Comparison of ENCODE assay signal across 1 cellular context in genomic region chr7:553637-554111, GRCh38.
TF ChIP-seq lines count a peak whose summit lies in the region.

No MANE protein-coding gene starts in this region.

TF ChIP-seq in HepG2, 621 proteins besides CTCF, POLR2A, EP300 and RAD21 (continues in another document):
- no peak for TF ChIP-seq ZFX (CRISPR knock-in tag; IDR thresholded peaks at IDR 0.05; ENCODE audit: low read depth)
- TF ChIP-seq ZFP1 (CRISPR knock-in tag; IDR thresholded peaks at IDR 0.05) = no peak
- TF ChIP-seq, protein P1, sequence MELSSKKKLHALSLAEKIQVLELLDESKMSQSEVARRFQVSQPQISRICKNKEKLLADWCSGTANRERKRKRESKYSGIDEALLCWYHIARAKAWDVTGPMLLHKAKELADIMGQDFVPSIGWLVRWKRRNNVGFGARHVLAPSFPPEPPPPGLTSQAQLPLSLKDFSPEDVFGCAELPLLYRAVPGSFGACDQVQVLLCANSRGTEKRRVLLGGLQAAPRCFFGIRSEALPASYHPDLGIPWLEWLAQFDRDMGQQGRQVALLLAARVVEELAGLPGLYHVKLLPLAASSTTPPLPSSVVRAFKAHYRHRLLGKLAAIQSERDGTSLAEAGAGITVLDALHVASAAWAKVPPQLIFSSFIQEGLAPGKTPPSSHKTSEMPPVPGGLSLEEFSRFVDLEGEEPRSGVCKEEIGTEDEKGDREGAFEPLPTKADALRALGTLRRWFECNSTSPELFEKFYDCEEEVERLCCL (CRISPR knock-in tag; IDR thresholded peaks at IDR 0.05; ENCODE audit: borderline replicate concordance) = no peak
- no peak for TF ChIP-seq HNF4A (CRISPR knock-in tag; IDR thresholded peaks at IDR 0.05)
- TF ChIP-seq ZNF660 (CRISPR knock-in tag; IDR thresholded peaks at IDR 0.05; ENCODE audit: borderline replicate concordance, low read depth) = no peak
- no peak for TF ChIP-seq ZFP36 (IDR thresholded peaks at IDR 0.05; ENCODE audit: borderline replicate concordance, low read depth, low read length, partially characterized antibody)
- TF ChIP-seq HMGXB4 (CRISPR knock-in tag; IDR thresholded peaks at IDR 0.05; ENCODE audit: borderline replicate concordance in 1 of 2, low read depth in 1 of 2) = no peak
- TF ChIP-seq MAFG (CRISPR knock-in tag; IDR thresholded peaks at IDR 0.05) = no peak
- peak; percentile 48 for TF ChIP-seq FOXC1 (CRISPR knock-in tag; IDR thresholded peaks at IDR 0.05; ENCODE audit: borderline replicate concordance)
- no peak for TF ChIP-seq PITX1 (CRISPR knock-in tag; IDR thresholded peaks at IDR 0.05)
- no peak for TF ChIP-seq FOXP4 (CRISPR knock-in tag; IDR thresholded peaks at IDR 0.05)
- 0 out of 2 replicates have a peak, but pooled peaks have one; percentile 6 for TF ChIP-seq ATF7-NPFF (CRISPR knock-in tag; IDR thresholded peaks at IDR 0.05; ENCODE audit: low read depth)
- no peak for TF ChIP-seq MED8 (CRISPR knock-in tag; IDR thresholded peaks at IDR 0.05; ENCODE audit: insufficient replicate concordance)
- TF ChIP-seq STAT5B (CRISPR knock-in tag; IDR thresholded peaks at IDR 0.05) = no peak
- TF ChIP-seq, protein P2, sequence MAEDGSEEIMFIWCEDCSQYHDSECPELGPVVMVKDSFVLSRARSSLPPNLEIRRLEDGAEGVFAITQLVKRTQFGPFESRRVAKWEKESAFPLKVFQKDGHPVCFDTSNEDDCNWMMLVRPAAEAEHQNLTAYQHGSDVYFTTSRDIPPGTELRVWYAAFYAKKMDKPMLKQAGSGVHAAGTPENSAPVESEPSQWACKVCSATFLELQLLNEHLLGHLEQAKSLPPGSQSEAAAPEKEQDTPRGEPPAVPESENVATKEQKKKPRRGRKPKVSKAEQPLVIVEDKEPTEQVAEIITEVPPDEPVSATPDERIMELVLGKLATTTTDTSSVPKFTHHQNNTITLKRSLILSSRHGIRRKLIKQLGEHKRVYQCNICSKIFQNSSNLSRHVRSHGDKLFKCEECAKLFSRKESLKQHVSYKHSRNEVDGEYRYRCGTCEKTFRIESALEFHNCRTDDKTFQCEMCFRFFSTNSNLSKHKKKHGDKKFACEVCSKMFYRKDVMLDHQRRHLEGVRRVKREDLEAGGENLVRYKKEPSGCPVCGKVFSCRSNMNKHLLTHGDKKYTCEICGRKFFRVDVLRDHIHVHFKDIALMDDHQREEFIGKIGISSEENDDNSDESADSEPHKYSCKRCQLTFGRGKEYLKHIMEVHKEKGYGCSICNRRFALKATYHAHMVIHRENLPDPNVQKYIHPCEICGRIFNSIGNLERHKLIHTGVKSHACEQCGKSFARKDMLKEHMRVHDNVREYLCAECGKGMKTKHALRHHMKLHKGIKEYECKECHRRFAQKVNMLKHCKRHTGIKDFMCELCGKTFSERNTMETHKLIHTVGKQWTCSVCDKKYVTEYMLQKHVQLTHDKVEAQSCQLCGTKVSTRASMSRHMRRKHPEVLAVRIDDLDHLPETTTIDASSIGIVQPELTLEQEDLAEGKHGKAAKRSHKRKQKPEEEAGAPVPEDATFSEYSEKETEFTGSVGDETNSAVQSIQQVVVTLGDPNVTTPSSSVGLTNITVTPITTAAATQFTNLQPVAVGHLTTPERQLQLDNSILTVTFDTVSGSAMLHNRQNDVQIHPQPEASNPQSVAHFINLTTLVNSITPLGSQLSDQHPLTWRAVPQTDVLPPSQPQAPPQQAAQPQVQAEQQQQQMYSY (CRISPR knock-in tag; IDR thresholded peaks at IDR 0.05) = no peak
- 0 out of 2 replicates have a peak, but pooled peaks have one; percentile 32 for TF ChIP-seq ZBTB7A (CRISPR knock-in tag; IDR thresholded peaks at IDR 0.05)
- TF ChIP-seq, protein P3, sequence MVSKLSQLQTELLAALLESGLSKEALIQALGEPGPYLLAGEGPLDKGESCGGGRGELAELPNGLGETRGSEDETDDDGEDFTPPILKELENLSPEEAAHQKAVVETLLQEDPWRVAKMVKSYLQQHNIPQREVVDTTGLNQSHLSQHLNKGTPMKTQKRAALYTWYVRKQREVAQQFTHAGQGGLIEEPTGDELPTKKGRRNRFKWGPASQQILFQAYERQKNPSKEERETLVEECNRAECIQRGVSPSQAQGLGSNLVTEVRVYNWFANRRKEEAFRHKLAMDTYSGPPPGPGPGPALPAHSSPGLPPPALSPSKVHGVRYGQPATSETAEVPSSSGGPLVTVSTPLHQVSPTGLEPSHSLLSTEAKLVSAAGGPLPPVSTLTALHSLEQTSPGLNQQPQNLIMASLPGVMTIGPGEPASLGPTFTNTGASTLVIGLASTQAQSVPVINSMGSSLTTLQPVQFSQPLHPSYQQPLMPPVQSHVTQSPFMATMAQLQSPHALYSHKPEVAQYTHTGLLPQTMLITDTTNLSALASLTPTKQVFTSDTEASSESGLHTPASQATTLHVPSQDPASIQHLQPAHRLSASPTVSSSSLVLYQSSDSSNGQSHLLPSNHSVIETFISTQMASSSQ (IDR thresholded peaks at IDR 0.05; ENCODE audit: low read depth) = peak; percentile 82
- TF ChIP-seq, protein P3 (CRISPR knock-in tag; IDR thresholded peaks at IDR 0.05; ENCODE audit: borderline replicate concordance) = peak; percentile 82
- TF ChIP-seq, protein P4, sequence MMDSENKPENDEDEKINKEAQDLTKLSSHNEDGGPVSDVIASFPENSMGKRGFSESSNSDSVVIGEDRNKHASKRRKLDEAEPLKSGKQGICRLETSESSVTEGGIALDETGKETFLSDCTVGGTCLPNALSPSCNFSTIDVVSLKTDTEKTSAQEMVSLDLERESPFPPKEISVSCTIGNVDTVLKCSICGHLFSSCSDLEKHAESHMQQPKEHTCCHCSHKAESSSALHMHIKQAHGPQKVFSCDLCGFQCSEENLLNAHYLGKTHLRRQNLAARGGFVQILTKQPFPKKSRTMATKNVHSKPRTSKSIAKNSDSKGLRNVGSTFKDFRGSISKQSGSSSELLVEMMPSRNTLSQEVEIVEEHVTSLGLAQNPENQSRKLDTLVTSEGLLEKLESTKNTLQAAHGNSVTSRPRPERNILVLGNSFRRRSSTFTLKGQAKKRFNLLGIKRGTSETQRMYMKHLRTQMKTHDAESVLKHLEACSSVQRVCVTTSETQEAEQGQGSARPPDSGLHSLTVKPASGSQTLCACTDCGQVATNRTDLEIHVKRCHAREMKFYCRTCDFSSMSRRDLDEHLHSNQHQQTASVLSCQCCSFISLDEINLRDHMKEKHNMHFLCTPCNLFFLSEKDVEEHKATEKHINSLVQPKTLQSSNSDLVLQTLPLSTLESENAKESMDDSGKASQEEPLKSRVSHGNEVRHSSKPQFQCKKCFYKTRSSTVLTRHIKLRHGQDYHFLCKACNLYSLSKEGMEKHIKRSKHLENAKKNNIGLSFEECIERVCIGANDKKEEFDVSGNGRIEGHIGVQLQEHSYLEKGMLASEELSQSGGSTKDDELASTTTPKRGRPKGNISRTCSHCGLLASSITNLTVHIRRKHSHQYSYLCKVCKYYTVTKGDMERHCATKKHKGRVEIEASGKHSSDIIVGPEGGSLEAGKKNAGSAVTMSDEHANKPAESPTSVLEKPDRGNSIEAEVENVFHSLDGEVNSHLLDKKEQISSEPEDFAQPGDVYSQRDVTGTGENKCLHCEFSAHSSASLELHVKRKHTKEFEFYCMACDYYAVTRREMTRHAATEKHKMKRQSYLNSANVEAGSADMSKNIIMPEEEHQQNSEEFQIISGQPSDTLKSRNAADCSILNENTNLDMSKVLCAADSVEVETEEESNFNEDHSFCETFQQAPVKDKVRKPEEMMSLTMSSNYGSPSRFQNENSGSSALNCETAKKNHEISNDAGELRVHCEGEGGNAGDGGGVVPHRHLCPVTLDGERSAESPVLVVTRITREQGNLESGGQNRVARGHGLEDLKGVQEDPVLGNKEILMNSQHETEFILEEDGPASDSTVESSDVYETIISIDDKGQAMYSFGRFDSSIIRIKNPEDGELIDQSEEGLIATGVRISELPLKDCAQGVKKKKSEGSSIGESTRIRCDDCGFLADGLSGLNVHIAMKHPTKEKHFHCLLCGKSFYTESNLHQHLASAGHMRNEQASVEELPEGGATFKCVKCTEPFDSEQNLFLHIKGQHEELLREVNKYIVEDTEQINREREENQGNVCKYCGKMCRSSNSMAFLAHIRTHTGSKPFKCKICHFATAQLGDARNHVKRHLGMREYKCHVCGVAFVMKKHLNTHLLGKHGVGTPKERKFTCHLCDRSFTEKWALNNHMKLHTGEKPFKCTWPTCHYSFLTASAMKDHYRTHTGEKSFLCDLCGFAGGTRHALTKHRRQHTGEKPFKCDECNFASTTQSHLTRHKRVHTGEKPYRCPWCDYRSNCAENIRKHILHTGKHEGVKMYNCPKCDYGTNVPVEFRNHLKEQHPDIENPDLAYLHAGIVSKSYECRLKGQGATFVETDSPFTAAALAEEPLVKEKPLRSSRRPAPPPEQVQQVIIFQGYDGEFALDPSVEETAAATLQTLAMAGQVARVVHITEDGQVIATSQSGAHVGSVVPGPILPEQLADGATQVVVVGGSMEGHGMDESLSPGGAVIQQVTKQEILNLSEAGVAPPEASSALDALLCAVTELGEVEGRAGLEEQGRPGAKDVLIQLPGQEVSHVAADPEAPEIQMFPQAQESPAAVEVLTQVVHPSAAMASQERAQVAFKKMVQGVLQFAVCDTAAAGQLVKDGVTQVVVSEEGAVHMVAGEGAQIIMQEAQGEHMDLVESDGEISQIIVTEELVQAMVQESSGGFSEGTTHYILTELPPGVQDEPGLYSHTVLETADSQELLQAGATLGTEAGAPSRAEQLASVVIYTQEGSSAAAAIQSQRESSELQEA (CRISPR knock-in tag; IDR thresholded peaks at IDR 0.05; ENCODE audit: not compliant biosample characterization) = no peak
- no peak for TF ChIP-seq MIER3 (CRISPR knock-in tag; IDR thresholded peaks at IDR 0.05; ENCODE audit: borderline replicate concordance)
- no peak for TF ChIP-seq ELF1 (CRISPR knock-in tag; IDR thresholded peaks at IDR 0.05)
- 0 out of 2 replicates have a peak, but pooled peaks have one; percentile 57 for TF ChIP-seq ZBTB33 (CRISPR knock-in tag; IDR thresholded peaks at IDR 0.05)
- no peak for TF ChIP-seq ATM (IDR thresholded peaks at IDR 0.05; ENCODE audit: borderline replicate concordance)
- TF ChIP-seq ZFP62 (CRISPR knock-in tag; IDR thresholded peaks at IDR 0.05) = no peak
- no peak for TF ChIP-seq ZNF891 (CRISPR knock-in tag; IDR thresholded peaks at IDR 0.05)
- TF ChIP-seq KAT7 (CRISPR knock-in tag; IDR thresholded peaks at IDR 0.05; ENCODE audit: borderline replicate concordance) = no peak
- TF ChIP-seq SRSF9 (IDR thresholded peaks at IDR 0.05; ENCODE audit: borderline replicate concordance, insufficient read depth, low read depth, low read length, poor library complexity, severe bottlenecking) = no peak
- no peak for TF ChIP-seq CHD2 (IDR thresholded peaks at IDR 0.05; ENCODE audit: low read depth, low read length)
- no peak for TF ChIP-seq FOXA1 (IDR thresholded peaks at IDR 0.05)
- peak; percentile 34; the same call in 1 of the 2 replicates for TF ChIP-seq FOXA1 (CRISPR knock-in tag; IDR thresholded peaks at IDR 0.05)
- TF ChIP-seq RFXANK (CRISPR knock-in tag; IDR thresholded peaks at IDR 0.05) = no peak
- no peak for TF ChIP-seq TCF12 (IDR thresholded peaks at IDR 0.05)
- TF ChIP-seq TCF12 (CRISPR knock-in tag; IDR thresholded peaks at IDR 0.05) = no peak
- no peak for TF ChIP-seq ZNF766 (CRISPR knock-in tag; IDR thresholded peaks at IDR 0.05; ENCODE audit: borderline replicate concordance)
- no peak for TF ChIP-seq ZNF790 (CRISPR knock-in tag; IDR thresholded peaks at IDR 0.05; ENCODE audit: borderline replicate concordance)
